ENCODE assay signal across 9 cellular contexts in genomic region chr19:35828694-35829301, GRCh38. TPM values are rescaled to one million over a fixed set of nuclear protein-coding genes. Genes with fewer than 3 reads are reported as not detected.
DNase-seq lines count a peak whose midpoint lies in the region; ATAC-seq and TF ChIP-seq lines count a peak whose summit lies in the region.
"Had no signal": no experiment of that assay in that cellular context is flagged by ENCODE, and none has a peak within 500 bp of the region (broad histone marks: within the 10 kb centered on the region; RNA-seq: fewer than 3 reads in every experiment).

No MANE protein-coding gene starts in this region.

- WGBS in adrenal gland, 4 donors: 9 to 18% (median 13%) methylated on average over 8 to 12 of the region's 12 CpGs

- TF ChIP-seq CTCF in GM12865 (IDR thresholded peaks at IDR 0.05; ENCODE audit: insufficient read depth, low read depth, low read length, missing control alignments): no peak
- TF ChIP-seq CTCF in adrenal gland (IDR thresholded peaks at IDR 0.05): no peak
- TF ChIP-seq CTCF in CD14-positive monocyte (IDR thresholded peaks at IDR 0.05): no peak

- no peak overlapping the region for H3K27ac ChIP-seq in adrenal gland
- H3K27ac ChIP-seq: tibial artery had no signal

- H3K9me3 Mint-ChIP-seq in CD14-positive monocyte: no peaks in the 10 kb centered on the region

- H3K27me3 Mint-ChIP-seq in CD14-positive monocyte (ENCODE audit: low read depth in 3 of 3): peaks cover 6 to 23% (median 11%) of the 10 kb centered on the region in 3 donors

- H3K4me3 ChIP-seq in GM12865 (ENCODE audit: low read depth, low read length) (no peak overlapping the region), adrenal gland (no peak overlapping the region)
- H3K4me3 ChIP-seq: tibial artery had no signal

- H3K36me3 ChIP-seq in adrenal gland (replicated peaks in 1 of 2): no peaks in the 10 kb centered on the region
- H3K36me3 ChIP-seq: tibial artery had no signal

- no peak for ATAC-seq in GM21737 (IDR thresholded peaks at IDR 0.05; ENCODE audit: unreplicated experiment)
- ATAC-seq in GM21619 (IDR thresholded peaks at IDR 0.05; ENCODE audit: unreplicated experiment): no peak

- H3K36me3 Mint-ChIP-seq in CD14-positive monocyte: no peaks in the 10 kb centered on the region

- peak overlapping the region in 1 of 2 donors; percentile 28 for H3K4me3 Mint-ChIP-seq in CD14-positive monocyte

- no peak for TF ChIP-seq POLR2A in adrenal gland (IDR thresholded peaks at IDR 0.05)

- no peaks in the 10 kb centered on the region for H3K4me1 ChIP-seq in adrenal gland (replicated peaks in 1 of 2)
- H3K4me1 ChIP-seq: tibial artery had no signal

- DNase-seq in GM12865 (ENCODE audit: low read depth) (peak; percentile 30), RPMI8226 (peak; percentile 66), adrenal gland (peak; percentile 53 to 79 (median 70)), iPS-NIHi7 (ENCODE audit: extremely low spot score) (peak; percentile 87), CD14-positive monocyte (ENCODE audit: low spot score) (no peak)
- peak; percentile 45 to 56 for DNase-seq in stimulated activated CD4-positive, alpha-beta T cell treated with anti-CD3 and anti-CD28 coated beads, Interleukin-2, amount 100 ng/mL, for 48 hours

- no peaks in the 10 kb centered on the region for H3K4me1 Mint-ChIP-seq in CD14-positive monocyte

- intact Hi-C loops in adrenal gland (cut with DNase I): no loop called here
- intact Hi-C loops in CD14-positive monocyte (cut with micrococcal nuclease): no loop called here

- H3K27ac Mint-ChIP-seq in CD14-positive monocyte: no peak overlapping the region

- H3K9me3 ChIP-seq in adrenal gland (replicated peaks in 1 of 3): no peaks in the 10 kb centered on the region
- H3K9me3 ChIP-seq: tibial artery had no signal

- H3K27me3 ChIP-seq in adrenal gland: peaks cover 11% of the 10 kb centered on the region

RNA-seq across cellular contexts. Expression of gene PRODH2, which starts 16.2 kb away (rescaled TPM):
- total RNA-seq in adrenal gland: under 1 TPM in 1 of 8 donors, not detected in 7; 0.46 TPM
- polyA plus RNA-seq in adrenal gland (under 1 TPM in 1 of 3 donors, not detected in 2; 0.07 TPM), CD14-positive monocyte (not detected)

RNA-seq across cellular contexts. Expression of gene NPHS1, which starts 23.5 kb away (rescaled TPM):
- total RNA-seq in adrenal gland: under 1 TPM in 1 of 8 donors, not detected in 7; 0.31 TPM
- polyA plus RNA-seq in adrenal gland (not detected), CD14-positive monocyte (not detected)

RNA-seq across cellular contexts. Expression of gene KIRREL2, which starts 27.9 kb away (rescaled TPM):
- total RNA-seq in adrenal gland: under 1 TPM in 3 of 8 donors, not detected in 5; 0.08 to 0.32 (median 0.14) TPM
- polyA plus RNA-seq in adrenal gland: under 1 TPM; 0.03 to 0.24 (median 0.15) TPM
- polyA plus RNA-seq in CD14-positive monocyte: not detected

RNA-seq across cellular contexts. Expression of gene APLP1, which starts 39.6 kb away (rescaled TPM):
- 10 to 100 TPM in 3 of 8 donors, 1 to 10 TPM in 5; 1.0 to 68.7 (median 7.4) TPM for total RNA-seq in adrenal gland
- polyA plus RNA-seq in adrenal gland (100 to 1,000 TPM in 1 of 3 donors, 10 to 100 TPM in 2; 77.4 to 278 (median 89.7) TPM), CD14-positive monocyte (not detected)

RNA-seq across cellular contexts. Expression of gene ARHGAP33, which starts 53.4 kb away (rescaled TPM):
- total RNA-seq in adrenal gland: 10 to 100 TPM in 3 of 8 donors, 1 to 10 TPM in 4, under 1 TPM in 1; 0.54 to 30.9 (median 5.5) TPM
- polyA plus RNA-seq in adrenal gland (10 to 100 TPM in 2 of 3 donors, 1 to 10 TPM in 1; 1.2 to 90.3 (median 27.9) TPM), CD14-positive monocyte (not detected)
